In genomic region chr9:121819511-121820231, GRCh38 we compare ENCODE assay signal across 10 cellular contexts.
DNase-seq lines count a peak whose midpoint lies in the region; ATAC-seq and TF ChIP-seq lines count a peak whose summit lies in the region.
"Had no signal": no experiment of that assay in that cellular context is flagged by ENCODE, and none has a peak within 500 bp of the region (broad histone marks: within the 10 kb centered on the region; RNA-seq: fewer than 3 reads in every experiment).

No MANE protein-coding gene starts in this region.

- H3K27ac ChIP-seq in WERI-Rb-1: no peak overlapping the region
- no peak overlapping the region for H3K27ac ChIP-seq in colonic mucosa
- H3K27ac ChIP-seq: breast epithelium had no signal

- H3K9me3 ChIP-seq in WERI-Rb-1 (ENCODE audit: severe bottlenecking): no peaks in the 10 kb centered on the region
- H3K9me3 ChIP-seq in colonic mucosa: no peaks in the 10 kb centered on the region
- H3K9me3 ChIP-seq: breast epithelium had no signal

- no peak overlapping the region for H3K9ac ChIP-seq in colonic mucosa (ENCODE audit: low read depth in 2 of 2, low read length in 2 of 2)

- DNase-seq in DMS 273 (lab: John Stamatoyannopoulos, UW; ENCODE audit: unreplicated experiment): peak; percentile 75
- DNase-seq in M059J (ENCODE audit: low read depth): peak; percentile 57
- no peak for DNase-seq in WERI-Rb-1
- DNase-seq in left colon: no peak
- no peak for DNase-seq in colonic mucosa
- DNase-seq in globus pallidus (ENCODE audit: low spot score): no peak
- DNase-seq: activated CD4-positive, CD25-positive, alpha-beta regulatory T cell treated with anti-CD3 and anti-CD28 coated beads, Interleukin-2, amount 50 U/mL, for 72 hours had no signal

- ATAC-seq in left colon: peak; percentile 54
- no peak for ATAC-seq in HG02798 (IDR thresholded peaks at IDR 0.05; ENCODE audit: poor library complexity, unreplicated experiment)
- no peak for ATAC-seq in GM18909 (IDR thresholded peaks at IDR 0.05; ENCODE audit: poor library complexity, unreplicated experiment)

- no peaks in the 10 kb centered on the region for H3K27me3 ChIP-seq in WERI-Rb-1 (ENCODE audit: insufficient read depth, low read depth, severe bottlenecking)
- H3K27me3 ChIP-seq in colonic mucosa: no peaks in the 10 kb centered on the region
- H3K27me3 ChIP-seq: breast epithelium had no signal

- peak overlapping the region; percentile 11 for H3K4me3 ChIP-seq in WERI-Rb-1 (ENCODE audit: low read depth, low read length)
- no peak overlapping the region for H3K4me3 ChIP-seq in colonic mucosa

- intact Hi-C loops in left colon (cut with DNase I, micrococcal nuclease): no loop called here
- intact Hi-C loops in colonic mucosa (cut with DNase I): no loop called here

- no peaks in the 10 kb centered on the region for H3K4me1 ChIP-seq in colonic mucosa
- H3K4me1 ChIP-seq: breast epithelium had no signal

- H3K36me3 ChIP-seq in WERI-Rb-1 (no peaks in the 10 kb centered on the region), colonic mucosa (no peaks in the 10 kb centered on the region)
- H3K36me3 ChIP-seq: breast epithelium had no signal

- TF ChIP-seq CTCF in WERI-Rb-1 (IDR thresholded peaks at IDR 0.05; ENCODE audit: low read depth, low read length): no peak
- no peak for TF ChIP-seq CTCF in colonic mucosa (IDR thresholded peaks at IDR 0.05)

Comparison
In these comparisons a context has a peak if more than half of its experiments do, and no peak if none do; other contexts are left out.
1. DNase-seq: peak in DMS 273 (single experiment) and M059J (single experiment); none in WERI-Rb-1 (single experiment), left colon (0 of 2), colonic mucosa (single experiment) and globus pallidus (single experiment).